Comparison of ENCODE assay signal across 18 cellular contexts in the genomic region with DNA sequence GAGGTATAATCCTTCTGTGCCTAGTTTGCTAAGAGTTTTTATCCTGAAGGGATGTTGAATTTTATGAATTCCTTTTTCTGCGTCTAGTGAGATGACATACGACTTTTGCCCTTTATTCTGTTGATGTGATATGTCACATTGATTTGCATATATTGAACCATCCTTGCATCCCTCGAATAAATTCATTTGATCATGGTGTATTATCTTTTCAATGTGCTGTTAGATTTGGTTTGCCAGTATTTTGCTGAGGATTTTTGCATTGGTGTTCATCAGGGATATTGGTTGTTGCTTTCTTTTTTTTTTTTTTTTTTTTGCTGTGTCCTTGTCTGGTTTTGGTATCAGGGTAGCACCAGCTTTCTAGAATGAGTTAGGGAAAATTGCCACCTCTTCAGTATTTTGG.
"Had no signal": no experiment of that assay in that cellular context is flagged by ENCODE, and none has a peak within 500 bp of the region (broad histone marks: within the 10 kb centered on the region; RNA-seq: fewer than 3 reads in every experiment).

No MANE protein-coding gene starts in this region.

- DNase-seq: activated CD4-positive, alpha-beta T cell treated with anti-CD3 and anti-CD28 coated beads, Interleukin-2, amount 10 ng/mL, durations not matched to agents 24 days and 14 days; activated CD8-positive, alpha-beta memory T cell treated with anti-CD3 and anti-CD28 coated beads, Interleukin-2, amount 50 U/mL, for 4 hours; activated gamma-delta T cell treated with Interleukin-2 at 50 U/mL for 16 hours; activated T-cell treated with anti-CD3 and anti-CD28 coated beads, Interleukin-2, amount 50 U/mL, for 48 hours; anterior cingulate cortex; brain microvascular endothelial cell; central memory CD4-positive, alpha-beta T cell; gastrocnemius medialis; heart left ventricle; left lung; midbrain; psoas muscle; right cardiac atrium; stimulated activated CD4-positive, alpha-beta T cell treated with anti-CD3 and anti-CD28 coated beads, Interleukin-2, amount 100 ng/mL, for 24 hours; stimulated activated naive CD4-positive, alpha-beta T cell treated with Interleukin-2 at 50 U/mL for 16 hours; SW 1271; tibial artery had no signal

- H3K27ac Mint-ChIP-seq: activated CD4-positive, alpha-beta T cell treated with anti-CD3 and anti-CD28 coated beads, Interleukin-2, amount 10 ng/mL, durations not matched to agents 24 days and 14 days had no signal

- H3K27me3 Mint-ChIP-seq: activated CD4-positive, alpha-beta T cell treated with anti-CD3 and anti-CD28 coated beads, Interleukin-2, amount 10 ng/mL, durations not matched to agents 24 days and 14 days had no signal

- H3K4me3 ChIP-seq: coronary artery, gastrocnemius medialis, heart left ventricle, left lung, psoas muscle, tibial artery had no signal

- H3K4me1 ChIP-seq: gastrocnemius medialis, left lung, psoas muscle, tibial artery had no signal

- ATAC-seq: gastrocnemius medialis, heart left ventricle, left lung, psoas muscle, right cardiac atrium had no signal

- H3K9me3 ChIP-seq: gastrocnemius medialis, psoas muscle had no signal

- H3K27ac ChIP-seq: brain microvascular endothelial cell, coronary artery, gastrocnemius medialis, heart left ventricle, left lung, psoas muscle, tibial artery had no signal

- H3K27me3 ChIP-seq: brain microvascular endothelial cell, gastrocnemius medialis, heart left ventricle, left lung, tibial artery had no signal

- H3K4me3 Mint-ChIP-seq: activated CD4-positive, alpha-beta T cell treated with anti-CD3 and anti-CD28 coated beads, Interleukin-2, amount 10 ng/mL, durations not matched to agents 24 days and 14 days had no signal
